ENCODE assay signal across 8 cellular contexts in the genomic region with DNA sequence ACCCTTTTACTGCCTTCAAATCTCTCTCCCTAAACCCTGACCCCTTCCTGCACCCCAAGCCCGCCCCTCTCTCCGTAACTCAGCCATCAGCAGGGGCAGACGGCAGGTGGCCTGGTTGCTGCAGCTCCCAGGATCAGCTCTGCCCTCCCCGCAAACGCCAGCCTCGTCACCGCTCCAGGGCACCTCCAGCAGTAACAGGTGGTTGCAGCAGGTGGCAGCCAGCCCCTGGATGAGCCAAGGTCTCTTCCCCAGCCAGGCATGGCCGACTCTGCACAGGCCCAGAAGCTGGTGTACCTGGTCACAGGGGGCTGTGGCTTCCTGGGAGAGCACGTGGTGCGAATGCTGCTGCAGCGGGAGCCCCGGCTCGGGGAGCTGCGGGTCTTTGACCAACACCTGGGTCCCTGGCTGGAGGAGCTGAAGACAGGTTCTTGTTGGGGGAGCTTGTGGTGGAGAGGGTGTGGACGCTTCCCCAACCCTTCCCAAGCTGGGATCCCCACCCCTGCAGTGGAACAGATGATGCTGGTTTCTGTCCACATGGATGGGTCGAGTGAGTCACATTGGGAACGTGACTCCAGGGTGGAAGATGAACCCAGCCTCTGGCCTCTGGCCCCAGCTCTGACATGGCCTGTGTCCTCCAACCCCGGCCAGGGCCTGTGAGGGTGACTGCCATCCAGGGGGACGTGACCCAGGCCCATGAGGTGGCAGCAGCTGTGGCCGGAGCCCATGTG. TPM values are rescaled to one million over a fixed set of nuclear protein-coding genes. Genes with fewer than 3 reads are reported as not detected.
DNase-seq lines count a peak whose midpoint lies in the region; ATAC-seq and TF ChIP-seq lines count a peak whose summit lies in the region.

No MANE protein-coding gene starts in this region.

- peak; percentile 46 for DNase-seq in DMS79 treated with DMSO at 0.1 percent for 48 hours (lab: John Stamatoyannopoulos, UW)
- peak; percentile 19 for DNase-seq in NCI-H2029 treated with DMSO at 0.1 percent for 48 hours (lab: John Stamatoyannopoulos, UW)
- peak; percentile 31 to 37 for DNase-seq in uterus
- DNase-seq in CD4-positive, alpha-beta memory T cell = no peak

- 30% methylated on average over 20 of the region's 20 CpGs for WGBS in liver

- TF ChIP-seq CTCF in brain (conservative IDR thresholded peaks at IDR 0.05) (no peak), liver (IDR thresholded peaks at IDR 0.05; ENCODE audit: low read depth, low read length, missing input control) (peak; percentile 53), uterus (IDR thresholded peaks at IDR 0.05) (peak in 1 of 4 experiments; percentile 13)

- H3K36me3 Mint-ChIP-seq in brain = peaks cover 17% of the 10 kb centered on the region
- peaks cover 9 to 23% of the 10 kb centered on the region in 2 donors for H3K36me3 Mint-ChIP-seq in CD4-positive, alpha-beta memory T cell

- CTCF ChIA-PET in CD4-positive, alpha-beta memory T cell (lab: Charles Lee; ENCODE audit: partially characterized antibody) = interaction anchor here (0.5 to 4.5 kb wide), 26 partner anchors 8 to 883 kb away, joined by 3 to 49 read pairs (median 4); partner anchors contain the start of genes KAT8, ZNF646, ZNF668 and ZNF843

- TF ChIP-seq RAD21 in liver (IDR thresholded peaks at IDR 0.05) = peak; percentile 66 to 75

- H3K4me3 Mint-ChIP-seq in brain = peak overlapping the region in 4 of 5 experiments; percentile 55 to 70 (median 65)
- no peak overlapping the region for H3K4me3 Mint-ChIP-seq in CD4-positive, alpha-beta memory T cell

- H3K9ac ChIP-seq in liver (ENCODE audit: low read depth in 1 of 2, low read length in 2 of 2) = peak overlapping the region; percentile 18 to 89

- H3K9me3 Mint-ChIP-seq in brain = no peaks in the 10 kb centered on the region
- no peaks in the 10 kb centered on the region for H3K9me3 Mint-ChIP-seq in CD4-positive, alpha-beta memory T cell

- POLR2A ChIA-PET in CD4-positive, alpha-beta memory T cell (lab: Charles Lee; ENCODE audit: partially characterized antibody) = interaction anchor here (0.6 to 2.3 kb wide), 5 partner anchors 11 to 883 kb away, joined by 3 to 10 read pairs (median 4); no protein-coding TSS in a partner anchor

- peaks cover 6% of the 10 kb centered on the region for H3K4me1 Mint-ChIP-seq in brain
- H3K4me1 Mint-ChIP-seq in CD4-positive, alpha-beta memory T cell = peaks cover 0 to 6% (median 0%) of the 10 kb centered on the region in 4 donors

- H3K27ac Mint-ChIP-seq in brain = peak overlapping the region in 3 of 5 experiments; percentile 11 to 75 (median 27)
- peak overlapping the region in 2 of 7 donors; percentile 63 to 66 for H3K27ac Mint-ChIP-seq in CD4-positive, alpha-beta memory T cell

- no peak for TF ChIP-seq POLR2A in uterus (IDR thresholded peaks at IDR 0.05)

- H3K4me3 ChIP-seq in liver (ENCODE audit: low read depth in 1 of 3, low read length in 3 of 3) = peak overlapping the region; percentile 37 to 74 (median 61)
- H3K4me3 ChIP-seq in uterus = peak overlapping the region; percentile 33 to 46
- no peak overlapping the region for H3K4me3 ChIP-seq in CD4-positive, alpha-beta memory T cell (ENCODE audit: low read length in 2 of 2)

- H3K27me3 ChIP-seq in liver (ENCODE audit: control insufficient read depth in 4 of 4, insufficient read depth in 4 of 4, low read length in 3 of 4) (no peaks in the 10 kb centered on the region), uterus (no peaks in the 10 kb centered on the region)
- no peaks in the 10 kb centered on the region for H3K27me3 ChIP-seq in CD4-positive, alpha-beta memory T cell (ENCODE audit: insufficient read depth, low read length)

- intact Hi-C loops in uterus (cut with DNase I; ENCODE audit: low total_unique reads) = loop anchor here (10.0 kb wide), 1 partner anchor 459 kb away; the partner anchor contains the start of gene ZNF843
- intact Hi-C loops in CD4-positive, alpha-beta memory T cell (cut with micrococcal nuclease) = loop anchor here (1.0 kb wide), 2 partner anchors 111 to 157 kb away; no protein-coding TSS in a partner anchor

- H3K9me3 ChIP-seq in liver (ENCODE audit: control insufficient read depth in 4 of 4, low read length in 3 of 4) (no peaks in the 10 kb centered on the region), uterus (no peaks in the 10 kb centered on the region)
- H3K9me3 ChIP-seq in CD4-positive, alpha-beta memory T cell (ENCODE audit: control insufficient read depth in 1 of 2, low read length in 2 of 2) = no peaks in the 10 kb centered on the region

- H3K27ac ChIP-seq in liver (ENCODE audit: low read depth in 1 of 2, low read length in 2 of 2) (peak overlapping the region; percentile 90 to 93), uterus (peak overlapping the region; percentile 67 to 71)
- H3K27ac ChIP-seq in CD4-positive, alpha-beta memory T cell (ENCODE audit: low read depth, low read length) = no peak overlapping the region

- ATAC-seq in GM18870 (IDR thresholded peaks at IDR 0.05; ENCODE audit: unreplicated experiment) = no peak
- no peak for ATAC-seq in HG03442 (IDR thresholded peaks at IDR 0.05; ENCODE audit: unreplicated experiment)

- H3K4me1 ChIP-seq in liver (ENCODE audit: control insufficient read depth in 4 of 4, insufficient read depth in 4 of 4, low read length in 3 of 4) (peaks cover 6 to 20% (median 13%) of the 10 kb centered on the region in 4 donors), uterus (peaks cover 0 to 7% of the 10 kb centered on the region in 2 donors)
- H3K4me1 ChIP-seq in CD4-positive, alpha-beta memory T cell (ENCODE audit: insufficient read depth, low read length) = peaks cover 6% of the 10 kb centered on the region

- H3K36me3 ChIP-seq in liver (ENCODE audit: control insufficient read depth in 4 of 4, insufficient read depth in 3 of 4, low read depth in 1 of 4, low read length in 3 of 4) (peaks cover 3 to 24% (median 7%) of the 10 kb centered on the region in 4 donors), uterus (no peaks in the 10 kb centered on the region)
- peaks cover 9% of the 10 kb centered on the region for H3K36me3 ChIP-seq in CD4-positive, alpha-beta memory T cell (ENCODE audit: insufficient read depth, low read length)

- H3K27me3 Mint-ChIP-seq in brain = no peaks in the 10 kb centered on the region
- no peaks in the 10 kb centered on the region for H3K27me3 Mint-ChIP-seq in CD4-positive, alpha-beta memory T cell

TF ChIP-seq in liver, 16 proteins besides CTCF, POLR2A, EP300 and RAD21 (continues in another document):
- TF ChIP-seq ATF3 (IDR thresholded peaks at IDR 0.05) (no peak), EGR1 (IDR thresholded peaks at IDR 0.05; ENCODE audit: low read depth in 2 of 2) (peak in 1 of 2 donors; percentile 30), RXRA (IDR thresholded peaks at IDR 0.05) (peak in 1 of 2 donors; percentile 86), HNF4A (conservative IDR thresholded peaks at IDR 0.05) (peak; percentile 54 to 86), GABPA (IDR thresholded peaks at IDR 0.05 in 1 of 2, conservative IDR thresholded peaks at IDR 0.05 in 1 of 2) (peak in 1 of 2 donors; percentile 11), FOXA2 (IDR thresholded peaks at IDR 0.05) (no peak)
- TF ChIP-seq, protein P1, sequence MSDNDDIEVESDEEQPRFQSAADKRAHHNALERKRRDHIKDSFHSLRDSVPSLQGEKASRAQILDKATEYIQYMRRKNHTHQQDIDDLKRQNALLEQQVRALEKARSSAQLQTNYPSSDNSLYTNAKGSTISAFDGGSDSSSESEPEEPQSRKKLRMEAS (IDR thresholded peaks at IDR 0.05) = no peak

RNA-seq across cellular contexts. Expression of gene HSD3B7, which starts 0.6 kb away (rescaled TPM):
- 7.4 TPM for polyA plus RNA-seq in brain (ENCODE audit: insufficient read depth, low read depth, low replicate concordance)
- 10 to 100 TPM; 23.9 to 84.8 TPM for total RNA-seq in liver
- polyA plus RNA-seq in liver = 10 to 100 TPM; 74.0 to 93.9 TPM
- total RNA-seq in uterus = 10 to 100 TPM in 2 of 4 donors, 1 to 10 TPM in 2; 7.2 to 18.0 (median 11.3) TPM
- 1 to 10 TPM; 3.6 to 4.3 TPM for total RNA-seq in CD4-positive, alpha-beta memory T cell
- polyA plus RNA-seq in CD4-positive, alpha-beta memory T cell = 1 to 10 TPM in 1 of 2 donors, under 1 TPM in 1; 0.08 to 1.2 TPM

RNA-seq across cellular contexts. Expression of gene STX1B, which starts 24.9 kb away (rescaled TPM):
- polyA plus RNA-seq in brain (ENCODE audit: insufficient read depth, low read depth, low replicate concordance) (38.2 TPM), liver (under 1 TPM; 0.19 to 0.82 TPM)
- total RNA-seq in liver (1 to 10 TPM in 1 of 2 donors, under 1 TPM in 1; 0.09 to 1.2 TPM), uterus (1 to 10 TPM in 3 of 4 donors, under 1 TPM in 1; 0.88 to 2.6 (median 2.5) TPM)
- total RNA-seq in CD4-positive, alpha-beta memory T cell = 1 to 10 TPM; 1.5 to 2.4 TPM
- not detected for polyA plus RNA-seq in CD4-positive, alpha-beta memory T cell

RNA-seq across cellular contexts. Expression of gene SETD1A, which starts 28.0 kb away (rescaled TPM):
- polyA plus RNA-seq in brain (ENCODE audit: insufficient read depth, low read depth, low replicate concordance) (23.0 TPM), liver (1 to 10 TPM; 2.7 to 4.9 TPM)
- total RNA-seq in liver (1 to 10 TPM; 3.6 to 3.8 TPM), uterus (10 to 100 TPM in 1 of 4 donors, 1 to 10 TPM in 3; 2.1 to 31.7 (median 3.5) TPM)
- 10 to 100 TPM; 32.1 to 33.2 TPM for total RNA-seq in CD4-positive, alpha-beta memory T cell
- 1 to 10 TPM in 1 of 2 donors, not detected in 1; 5.6 TPM for polyA plus RNA-seq in CD4-positive, alpha-beta memory T cell

RNA-seq across cellular contexts. Expression of gene ORAI3, which starts 36.7 kb away (rescaled TPM):
- 6.4 TPM for polyA plus RNA-seq in brain (ENCODE audit: insufficient read depth, low read depth, low replicate concordance)
- 10 to 100 TPM; 26.6 to 39.1 TPM for total RNA-seq in liver
- polyA plus RNA-seq in liver = 10 to 100 TPM; 28.8 to 34.1 TPM
- total RNA-seq in uterus = 10 to 100 TPM; 21.7 to 65.0 (median 27.9) TPM
- total RNA-seq in CD4-positive, alpha-beta memory T cell = 10 to 100 TPM; 19.3 to 22.0 TPM
- 10 to 100 TPM; 16.2 to 17.5 TPM for polyA plus RNA-seq in CD4-positive, alpha-beta memory T cell

RNA-seq across cellular contexts. Expression of gene STX4, which starts 47.8 kb away (rescaled TPM):
- polyA plus RNA-seq in brain (ENCODE audit: insufficient read depth, low read depth, low replicate concordance) (58.3 TPM), liver (10 to 100 TPM; 14.9 to 22.1 TPM)
- total RNA-seq in liver (10 to 100 TPM; 11.4 to 19.8 TPM), uterus (100 to 1,000 TPM in 1 of 4 donors, 10 to 100 TPM in 3; 26.2 to 114 (median 85.1) TPM)
- total RNA-seq in CD4-positive, alpha-beta memory T cell = 100 to 1,000 TPM; 106 to 111 TPM
- polyA plus RNA-seq in CD4-positive, alpha-beta memory T cell = 10 to 100 TPM; 21.2 to 33.0 TPM

Comparison
In these comparisons a context has a peak if more than half of its experiments do, and no peak if none do; other contexts are left out.
1. DNase-seq: peak in DMS79 treated with DMSO at 0.1 percent for 48 hours (single experiment), NCI-H2029 treated with DMSO at 0.1 percent for 48 hours (single experiment) and uterus (2 of 2); none in CD4-positive, alpha-beta memory T cell (0 of 5).
2. H3K4me3 Mint-ChIP-seq: peak in brain (4 of 5); none in CD4-positive, alpha-beta memory T cell (0 of 8).
3. H3K4me3 ChIP-seq: peak in liver (3 of 3) and uterus (2 of 2); none in CD4-positive, alpha-beta memory T cell (0 of 2).